Comparison of ENCODE assay signal across 12 cellular contexts in genomic region chr11:63532150-63532549, GRCh38. TPM values are rescaled to one million over a fixed set of nuclear protein-coding genes. Genes with fewer than 3 reads are reported as not detected.
DNase-seq lines count a peak whose midpoint lies in the region; ATAC-seq, FAIRE-seq and TF ChIP-seq lines count a peak whose summit lies in the region.
"Had no signal": no experiment of that assay in that cellular context is flagged by ENCODE, and none has a peak within 500 bp of the region (broad histone marks: within the 10 kb centered on the region; RNA-seq: fewer than 3 reads in every experiment).

No MANE protein-coding gene starts in this region.

- POLR2A ChIA-PET in K562 (lab: Yijun Ruan, JAX), result interaction anchor here (0.6 to 1.8 kb wide), 3 partner anchors 10 to 691 kb away, joined by 3 to 7 read pairs (median 4); no protein-coding TSS in a partner anchor

- H3K9me3 Mint-ChIP-seq in H9, result peaks cover 10 to 11% of the 10 kb centered on the region in 2 experiments
- H3K9me3 Mint-ChIP-seq in naive B cell, result no peaks in the 10 kb centered on the region

- no peaks in the 10 kb centered on the region for H3K27me3 ChIP-seq in BLaER1
- H3K27me3 ChIP-seq in H9 (ENCODE audit: insufficient read depth, low read length), result no peaks in the 10 kb centered on the region
- H3K27me3 ChIP-seq in K562 (ENCODE audit: control insufficient read depth in 2 of 2, insufficient read depth in 2 of 2, low read length in 2 of 2), result no peaks in the 10 kb centered on the region
- H3K27me3 ChIP-seq in adrenal gland, result no peaks in the 10 kb centered on the region
- H3K27me3 ChIP-seq in MG63, result no peaks in the 10 kb centered on the region
- H3K27me3 ChIP-seq: esophagus squamous epithelium had no signal

- no peaks in the 10 kb centered on the region for H3K79me1 ChIP-seq in H9 (ENCODE audit: insufficient read depth, low read depth, low read length, poor library complexity, severe bottlenecking)

- no peak for TF ChIP-seq RAD21 in K562 (CRISPR knock-in tag; conservative IDR thresholded peaks at IDR 0.05 in 1 of 2, IDR thresholded peaks at IDR 0.05 in 1 of 2)

- H3K18ac ChIP-seq in H9 (ENCODE audit: insufficient read length, low read depth, low read length), result peak overlapping the region; percentile 27

- H3K23ac ChIP-seq in H9 (ENCODE audit: insufficient read length, low read depth, low read length), result no peak overlapping the region

- no peak for ATAC-seq in K562
- ATAC-seq in naive B cell (ENCODE audit: low read depth in 2 of 2), result no peak
- no peak for ATAC-seq in HG03457 (IDR thresholded peaks at IDR 0.05; ENCODE audit: unreplicated experiment)

- no peak overlapping the region for H4K8ac ChIP-seq in H9 (replicated peaks; ENCODE audit: insufficient read length, low read depth, low read length)

- no peak overlapping the region for H2AFZ ChIP-seq in H9 (ENCODE audit: low read length)
- peak overlapping the region; percentile 77 for H2AFZ ChIP-seq in K562 (ENCODE audit: low read depth, low read length)

- H3K56ac ChIP-seq in H9 (ENCODE audit: insufficient read length, low read depth, low read length), result no peak overlapping the region

- H3K4me1 Mint-ChIP-seq in H9 (peaks cover 68 to 70% of the 10 kb centered on the region in 2 experiments), naive B cell (peaks cover 22 to 41% (median 34%) of the 10 kb centered on the region in 3 donors)

- H3K27ac ChIP-seq in BLaER1 (no peak overlapping the region), H9 (ENCODE audit: insufficient read length, low read depth, low read length) (peak overlapping the region; percentile 94), K562 (ENCODE audit: extremely low read depth, low read depth, low read length) (peak overlapping the region; percentile 76), adrenal gland (no peak overlapping the region)

- in situ Hi-C loops in K562 (cut with MboI), result no loop called here

- H3K23me2 ChIP-seq in H9 (ENCODE audit: insufficient read length, low read depth, low read length, poor library complexity, severe bottlenecking), result no peaks in the 10 kb centered on the region

- CTCF ChIA-PET in K562 (lab: Yijun Ruan, JAX; ENCODE audit: low intra/inter-chr PET ratio), result no interaction called here

- H3K4me2 ChIP-seq in BLaER1 (peak overlapping the region; percentile 67), H9 (ENCODE audit: insufficient read depth, insufficient read length, low read length) (no peak overlapping the region), K562 (ENCODE audit: insufficient read depth, low read length) (peak overlapping the region; percentile 57; the same call in 1 of the 2 replicates)

- WGBS in H9 (ENCODE audit: extremely low coverage, insufficient read length, low lambda C conversion rate), result no CpG with 5 or more reads among the region's 2 CpGs
- 69% methylated on average over 2 of the region's 2 CpGs for WGBS in K562 (ENCODE audit: insufficient coverage, low coverage, missing lambda C conversion rate)
- 58 to 73% (median 67%) methylated on average over 2 of the region's 2 CpGs for WGBS in adrenal gland, 4 donors

- no peak for TF ChIP-seq POLR2A in K562 (conservative IDR thresholded peaks at IDR 0.05)
- TF ChIP-seq POLR2A in adrenal gland (IDR thresholded peaks at IDR 0.05), result no peak

- H3K9ac ChIP-seq in BLaER1, result no peak overlapping the region
- no peak overlapping the region for H3K9ac ChIP-seq in H9 (ENCODE audit: extremely low read depth, insufficient read length, low read length)
- H3K9ac ChIP-seq in K562 (ENCODE audit: insufficient read depth in 1 of 2, low read depth in 2 of 2, low read length in 2 of 2), result peak overlapping the region in 1 of 2 experiments; percentile 28; a peak in 1 of 4 replicates

- TF ChIP-seq CTCF in H9 (conservative IDR thresholded peaks at IDR 0.05), result no peak
- TF ChIP-seq CTCF in K562 (IDR thresholded peaks at IDR 0.05 in 2 of 3, conservative IDR thresholded peaks at IDR 0.05 in 1 of 3; ENCODE audit: insufficient read depth in 2 of 3, low read depth in 1 of 3, low read length in 3 of 3), result no peak
- TF ChIP-seq CTCF in adrenal gland (IDR thresholded peaks at IDR 0.05), result no peak

- no peak overlapping the region for H3K14ac ChIP-seq in H9 (ENCODE audit: insufficient read depth, low read length)

- no peaks in the 10 kb centered on the region for H3K79me2 ChIP-seq in H9 (ENCODE audit: insufficient read depth, low read length)
- H3K79me2 ChIP-seq in K562 (ENCODE audit: control insufficient read depth, insufficient read depth, low read length), result no peaks in the 10 kb centered on the region

- no peak overlapping the region for H2BK5ac ChIP-seq in H9 (ENCODE audit: insufficient read length, low read length)

- H4K91ac ChIP-seq in H9 (ENCODE audit: insufficient read length, low read depth, low read length), result no peak overlapping the region

- H3K9me3 ChIP-seq in BLaER1 (no peaks in the 10 kb centered on the region), H9 (ENCODE audit: control insufficient read depth, low read depth, low read length) (no peaks in the 10 kb centered on the region), K562 (replicated peaks; ENCODE audit: control insufficient read depth, insufficient read depth, low read depth, low read length) (no peaks in the 10 kb centered on the region), adrenal gland (replicated peaks in 1 of 3) (no peaks in the 10 kb centered on the region), MG63 (no peaks in the 10 kb centered on the region)
- H3K9me3 ChIP-seq: esophagus squamous epithelium had no signal

- H3K27ac Mint-ChIP-seq in H9 (peak overlapping the region; percentile 46 to 99 (median 82); a peak in 6 of 7 replicates), naive B cell (peak overlapping the region in 4 of 6 donors; percentile 7 to 42 (median 24))

- intact Hi-C loops in K562 (cut with micrococcal nuclease) (no loop called here), adrenal gland (cut with DNase I) (no loop called here)

- no peak overlapping the region for H3K4me3 ChIP-seq in BLaER1
- H3K4me3 ChIP-seq in K562, result no peak overlapping the region
- H3K4me3 ChIP-seq in adrenal gland, result no peak overlapping the region
- no peak overlapping the region for H3K4me3 ChIP-seq in MG63
- H3K4me3 ChIP-seq: esophagus squamous epithelium had no signal

- no peak for FAIRE-seq in K562 (lab: Jason Lieb, UNC)

- DNase-seq in H9 (no peak), K562 (ENCODE audit: extremely low read depth in 1 of 4, low spot score in 3 of 4) (no peak), naive B cell (no peak), adrenal gland (no peak), mucosa of gallbladder (ENCODE audit: low spot score) (no peak), MG63 (no peak)
- DNase-seq: cerebellar nuclear complex, esophagus squamous epithelium had no signal

- no peak overlapping the region for H2BK120ac ChIP-seq in H9 (ENCODE audit: low read depth, low read length, poor library complexity, severe bottlenecking)

- H3T11ph ChIP-seq in H9 (ENCODE audit: low read length), result no peak overlapping the region

- H3K4me3 Mint-ChIP-seq in H9, result peak overlapping the region; percentile 16 to 21; a peak in 2 of 5 replicates
- peak overlapping the region in 3 of 8 donors; percentile 6 to 62 (median 7) for H3K4me3 Mint-ChIP-seq in naive B cell

- H3K4ac ChIP-seq in H9 (ENCODE audit: low read depth, low read length), result no peak overlapping the region

- TF ChIP-seq EP300 in K562 (IDR thresholded peaks at IDR 0.05; ENCODE audit: low read length), result no peak

- no peak overlapping the region for H2BK12ac ChIP-seq in H9 (ENCODE audit: insufficient read length, low read depth, low read length)

- H3K36me3 ChIP-seq in BLaER1, result no peaks in the 10 kb centered on the region
- no peaks in the 10 kb centered on the region for H3K36me3 ChIP-seq in K562 (ENCODE audit: control insufficient read depth, insufficient read depth, low read length)
- no peaks in the 10 kb centered on the region for H3K36me3 ChIP-seq in adrenal gland (replicated peaks in 1 of 2)
- H3K36me3 ChIP-seq in MG63, result no peaks in the 10 kb centered on the region
- H3K36me3 ChIP-seq: esophagus squamous epithelium had no signal

- H2BK20ac ChIP-seq in H9 (ENCODE audit: low read depth, low read length, poor library complexity, severe bottlenecking), result no peak overlapping the region

- BruUV-seq in K562 (replicated peaks; lab: Mats Ljungman, UMichigan), result no TSS peak

- H4K20me1 ChIP-seq in BLaER1, result no peaks in the 10 kb centered on the region
- H4K20me1 ChIP-seq in H9 (ENCODE audit: control insufficient read depth, insufficient read depth, insufficient read length), result no peaks in the 10 kb centered on the region
- no peaks in the 10 kb centered on the region for H4K20me1 ChIP-seq in K562 (replicated peaks; ENCODE audit: control insufficient read depth, insufficient read depth, low read length)

- no peaks in the 10 kb centered on the region for H3K9me1 ChIP-seq in K562 (ENCODE audit: control insufficient read depth, insufficient read depth, low read length)

- H2AK5ac ChIP-seq in H9 (ENCODE audit: insufficient read length, low read length), result no peak overlapping the region

- H2BK15ac ChIP-seq in H9 (ENCODE audit: low read depth, low read length), result no peak overlapping the region

- H3K36me3 Mint-ChIP-seq in H9 (ENCODE audit: insufficient read depth in 1 of 3, low read depth in 3 of 3) (peaks cover 0 to 6% (median 4%) of the 10 kb centered on the region in 3 experiments; a peak in 4 of 7 replicates), naive B cell (no peaks in the 10 kb centered on the region)

- peaks cover 77% of the 10 kb centered on the region for H3K4me1 ChIP-seq in BLaER1
- peaks cover 15% of the 10 kb centered on the region; the same call in 1 of the 2 replicates for H3K4me1 ChIP-seq in H9 (ENCODE audit: insufficient read depth, low read length)
- peaks cover 19 to 67% of the 10 kb centered on the region in 2 experiments for H3K4me1 ChIP-seq in K562 (replicated peaks in 1 of 2; ENCODE audit: control insufficient read depth in 2 of 2, insufficient read depth in 2 of 2, low read length in 2 of 2)
- peaks cover 0 to 17% of the 10 kb centered on the region in 2 donors for H3K4me1 ChIP-seq in adrenal gland (replicated peaks in 1 of 2)

- H4K5ac ChIP-seq in H9 (ENCODE audit: insufficient read length, low read depth, low read length), result no peak overlapping the region

- no peaks in the 10 kb centered on the region for H3K27me3 Mint-ChIP-seq in H9 (ENCODE audit: low read depth)
- peaks cover 0 to 9% (median 3%) of the 10 kb centered on the region in 3 donors for H3K27me3 Mint-ChIP-seq in naive B cell

RNA-seq across cellular contexts. Expression of gene PLAAT4, which starts 4.5 kb away (rescaled TPM):
- total RNA-seq in H9 (2021) (3.1 and 3.5 TPM in 2 replicates), K562 (2014; rRNA removed) (0.37 TPM in 1 of 2 replicates, not detected in the other), K562 (2014; rRNA removed; fragmentation: Illumina TruSeq; extraction: Trizol) (0.99 and 1.0 TPM in 2 replicates), K562 (2015; rRNA removed; fragmentation: Illumina TruSeq; extraction: Trizol) (2.0 and 3.0 TPM in 2 replicates), K562 (2021) (0.80 and 1.2 TPM in 2 replicates), adrenal gland (10 to 100 TPM; 11.5 to 49.5 (median 27.1) TPM), mucosa of gallbladder (87.0 TPM)
- not detected in 2 replicates for total RNA-seq in K562 (2011; cell fraction: chromatin; rRNA removed; ENCODE audit: low replicate concordance)
- 0.67 TPM in 1 of 2 replicates, not detected in the other for total RNA-seq in K562 (2011; cell fraction: nucleolus; rRNA removed)
- total RNA-seq in K562 (2011; cell fraction: nucleoplasm; rRNA removed), result 0.51 TPM in 1 of 2 replicates, not detected in the other
- polyA plus RNA-seq in K562 (2011; rRNA removed) (0.43 and 0.54 TPM in 2 replicates), K562 (2014; fragmentation: Illumina TruSeq; extraction: Trizol) (1.1 and 1.3 TPM in 2 replicates), K562 (2014; fragmentation: Nextera tagmentation; extraction: Ambion mirVana) (1 to 10 TPM; 1.2 to 2.1 TPM), K562 (2014; rRNA removed) (0.57 and 1.7 TPM in 2 replicates), naive B cell (ENCODE audit: low read depth in 6 of 6) (10 to 100 TPM; 31.7 to 72.1 (median 42.2) TPM), adrenal gland (10 to 100 TPM; 12.4 to 38.0 (median 30.0) TPM)
- 0.19 and 0.60 TPM in 2 replicates for polyA plus RNA-seq in K562 (2011; cell fraction: cytosol; rRNA removed)
- 0.20 and 0.47 TPM in 2 replicates for polyA plus RNA-seq in K562 (2011; cell fraction: nucleus; rRNA removed)
- polyA plus RNA-seq in K562 (2012), result 2.3 and 7.2 TPM in 2 replicates
- 0.84 TPM in 1 of 2 replicates, not detected in the other for polyA minus RNA-seq in K562 (2011; rRNA and poly(A)+ RNA removed)
- polyA minus RNA-seq in K562 (2011; cell fraction: cytosol; rRNA and poly(A)+ RNA removed), result 1.2 TPM in 1 of 2 replicates, not detected in the other
- not detected in 2 replicates for polyA minus RNA-seq in K562 (2011; cell fraction: nucleus; rRNA and poly(A)+ RNA removed)
- total RNA-seq in MG63 (2014; rRNA removed; shearing (Covaris generic); ENCODE audit: low replicate concordance), result 33.9 and 56.1 TPM in 2 replicates

RNA-seq across cellular contexts. Expression of gene LGALS12, which starts 26.3 kb away (rescaled TPM):
- total RNA-seq in H9 (2021), result 1.9 and 2.0 TPM in 2 replicates
- total RNA-seq in K562 (2011; cell fraction: chromatin; rRNA removed; ENCODE audit: low replicate concordance), result 1.3 and 4.1 TPM in 2 replicates
- total RNA-seq in K562 (2011; cell fraction: nucleolus; rRNA removed), result 1.4 and 3.0 TPM in 2 replicates
- 1.6 and 1.9 TPM in 2 replicates for total RNA-seq in K562 (2011; cell fraction: nucleoplasm; rRNA removed)
- 5.1 TPM in 2 replicates for total RNA-seq in K562 (2014; rRNA removed)
- total RNA-seq in K562 (2014; rRNA removed; fragmentation: Illumina TruSeq; extraction: Trizol), result 2.2 and 2.9 TPM in 2 replicates
- 4.7 and 5.2 TPM in 2 replicates for total RNA-seq in K562 (2015; rRNA removed; fragmentation: Illumina TruSeq; extraction: Trizol)
- 4.5 and 5.1 TPM in 2 replicates for total RNA-seq in K562 (2021)
- polyA plus RNA-seq in K562 (2011; rRNA removed), result 8.0 and 9.5 TPM in 2 replicates
- 11.8 and 13.9 TPM in 2 replicates for polyA plus RNA-seq in K562 (2011; cell fraction: cytosol; rRNA removed)
- 6.9 and 7.5 TPM in 2 replicates for polyA plus RNA-seq in K562 (2011; cell fraction: nucleus; rRNA removed)
- 5.1 and 15.0 TPM in 2 replicates for polyA plus RNA-seq in K562 (2012)
- polyA plus RNA-seq in K562 (2014; fragmentation: Illumina TruSeq; extraction: Trizol), result 5.0 and 5.7 TPM in 2 replicates
- under 1 TPM; 0.66 to 0.99 TPM for polyA plus RNA-seq in K562 (2014; fragmentation: Nextera tagmentation; extraction: Ambion mirVana)
- 3.6 and 5.2 TPM in 2 replicates for polyA plus RNA-seq in K562 (2014; rRNA removed)
- 3.5 and 4.7 TPM in 2 replicates for polyA minus RNA-seq in K562 (2011; rRNA and poly(A)+ RNA removed)
- polyA minus RNA-seq in K562 (2011; cell fraction: cytosol; rRNA and poly(A)+ RNA removed), result 2.7 and 3.4 TPM in 2 replicates
- 2.6 and 2.9 TPM in 2 replicates for polyA minus RNA-seq in K562 (2011; cell fraction: nucleus; rRNA and poly(A)+ RNA removed)
- 1 to 10 TPM in 1 of 6 donors, under 1 TPM in 3, not detected in 2; 0.17 to 1.2 (median 0.34) TPM for polyA plus RNA-seq in naive B cell (ENCODE audit: low read depth in 6 of 6)
- total RNA-seq in adrenal gland, result 1 to 10 TPM in 3 of 8 donors, under 1 TPM in 4, not detected in 1; 0.15 to 3.0 (median 0.41) TPM
- polyA plus RNA-seq in adrenal gland, result 10 to 100 TPM in 1 of 3 donors, under 1 TPM in 2; 0.11 to 15.5 (median 0.64) TPM
- total RNA-seq in mucosa of gallbladder, result 0.26 TPM
- total RNA-seq in MG63 (2014; rRNA removed; shearing (Covaris generic); ENCODE audit: low replicate concordance), result 1.5 and 2.0 TPM in 2 replicates
- total RNA-seq: esophagus squamous epithelium had no signal
- polyA plus RNA-seq: BJ had no signal

RNA-seq across cellular contexts. Expression of gene PLAAT2, which starts 31.0 kb away (rescaled TPM):
- total RNA-seq in H9 (2021) (0.31 and 0.52 TPM in 2 replicates), K562 (2014; rRNA removed) (not detected in 2 replicates), K562 (2014; rRNA removed; fragmentation: Illumina TruSeq; extraction: Trizol) (not detected in 2 replicates), K562 (2015; rRNA removed; fragmentation: Illumina TruSeq; extraction: Trizol) (not detected in 2 replicates), K562 (2021) (not detected in 2 replicates), adrenal gland (not detected), mucosa of gallbladder (2.1 TPM)
- not detected in 2 replicates for total RNA-seq in K562 (2011; cell fraction: chromatin; rRNA removed; ENCODE audit: low replicate concordance)
- total RNA-seq in K562 (2011; cell fraction: nucleolus; rRNA removed), result not detected in 2 replicates
- total RNA-seq in K562 (2011; cell fraction: nucleoplasm; rRNA removed), result not detected in 2 replicates
- polyA plus RNA-seq in K562 (2011; rRNA removed) (not detected in 2 replicates), K562 (2014; fragmentation: Illumina TruSeq; extraction: Trizol) (not detected in 2 replicates), K562 (2014; fragmentation: Nextera tagmentation; extraction: Ambion mirVana) (not detected), K562 (2014; rRNA removed) (not detected in 2 replicates), naive B cell (ENCODE audit: low read depth in 6 of 6) (not detected), adrenal gland (under 1 TPM in 1 of 3 donors, not detected in 2; 0.30 TPM)
- not detected in 2 replicates for polyA plus RNA-seq in K562 (2011; cell fraction: cytosol; rRNA removed)
- polyA plus RNA-seq in K562 (2011; cell fraction: nucleus; rRNA removed), result not detected in 2 replicates
- polyA plus RNA-seq in K562 (2012), result not detected in 2 replicates
- polyA minus RNA-seq in K562 (2011; rRNA and poly(A)+ RNA removed), result not detected in 2 replicates
- polyA minus RNA-seq in K562 (2011; cell fraction: cytosol; rRNA and poly(A)+ RNA removed), result not detected in 2 replicates
- polyA minus RNA-seq in K562 (2011; cell fraction: nucleus; rRNA and poly(A)+ RNA removed), result not detected in 2 replicates
- total RNA-seq in MG63 (2014; rRNA removed; shearing (Covaris generic); ENCODE audit: low replicate concordance), result not detected in 2 replicates
- total RNA-seq: H4 had no signal
- polyA plus RNA-seq: BJ had no signal

RNA-seq across cellular contexts. Expression of gene PLAAT5, which starts 41.2 kb away (rescaled TPM):
- total RNA-seq in H9 (2021) (8.5 and 9.6 TPM in 2 replicates), K562 (2014; rRNA removed) (not detected in 2 replicates), K562 (2014; rRNA removed; fragmentation: Illumina TruSeq; extraction: Trizol) (not detected in 2 replicates), K562 (2015; rRNA removed; fragmentation: Illumina TruSeq; extraction: Trizol) (not detected in 2 replicates), K562 (2021) (not detected in 2 replicates), adrenal gland (1 to 10 TPM in 3 of 8 donors, under 1 TPM in 3, not detected in 2; 0.69 to 7.9 (median 0.96) TPM), mucosa of gallbladder (1.7 TPM)
- not detected in 2 replicates for total RNA-seq in K562 (2011; cell fraction: chromatin; rRNA removed; ENCODE audit: low replicate concordance)
- not detected in 2 replicates for total RNA-seq in K562 (2011; cell fraction: nucleolus; rRNA removed)
- not detected in 2 replicates for total RNA-seq in K562 (2011; cell fraction: nucleoplasm; rRNA removed)
- polyA plus RNA-seq in K562 (2011; rRNA removed) (not detected in 2 replicates), K562 (2014; fragmentation: Illumina TruSeq; extraction: Trizol) (not detected in 2 replicates), K562 (2014; fragmentation: Nextera tagmentation; extraction: Ambion mirVana) (not detected), K562 (2014; rRNA removed) (not detected in 2 replicates), naive B cell (ENCODE audit: low read depth in 6 of 6) (not detected), adrenal gland (1 to 10 TPM in 2 of 3 donors, under 1 TPM in 1; 0.64 to 8.1 (median 2.0) TPM)
- polyA plus RNA-seq in K562 (2011; cell fraction: cytosol; rRNA removed), result not detected in 2 replicates
- polyA plus RNA-seq in K562 (2011; cell fraction: nucleus; rRNA removed), result not detected in 2 replicates
- 0.05 TPM in 1 of 2 replicates, not detected in the other for polyA plus RNA-seq in K562 (2012)
- not detected in 2 replicates for polyA minus RNA-seq in K562 (2011; rRNA and poly(A)+ RNA removed)
- polyA minus RNA-seq in K562 (2011; cell fraction: cytosol; rRNA and poly(A)+ RNA removed), result not detected in 2 replicates
- polyA minus RNA-seq in K562 (2011; cell fraction: nucleus; rRNA and poly(A)+ RNA removed), result not detected in 2 replicates
- total RNA-seq in MG63 (2014; rRNA removed; shearing (Covaris generic); ENCODE audit: low replicate concordance), result not detected in 2 replicates
- total RNA-seq: H4 had no signal
- polyA plus RNA-seq: BJ had no signal

Comparison
In these comparisons a context has a peak if more than half of its experiments do, and no peak if none do; other contexts are left out.
1. H3K27ac ChIP-seq: peak in H9 (single experiment) and K562 (single experiment); none in BLaER1 (single experiment) and adrenal gland (0 of 5).